Comparison of ENCODE assay signal across 13 cellular contexts in the genomic region with DNA sequence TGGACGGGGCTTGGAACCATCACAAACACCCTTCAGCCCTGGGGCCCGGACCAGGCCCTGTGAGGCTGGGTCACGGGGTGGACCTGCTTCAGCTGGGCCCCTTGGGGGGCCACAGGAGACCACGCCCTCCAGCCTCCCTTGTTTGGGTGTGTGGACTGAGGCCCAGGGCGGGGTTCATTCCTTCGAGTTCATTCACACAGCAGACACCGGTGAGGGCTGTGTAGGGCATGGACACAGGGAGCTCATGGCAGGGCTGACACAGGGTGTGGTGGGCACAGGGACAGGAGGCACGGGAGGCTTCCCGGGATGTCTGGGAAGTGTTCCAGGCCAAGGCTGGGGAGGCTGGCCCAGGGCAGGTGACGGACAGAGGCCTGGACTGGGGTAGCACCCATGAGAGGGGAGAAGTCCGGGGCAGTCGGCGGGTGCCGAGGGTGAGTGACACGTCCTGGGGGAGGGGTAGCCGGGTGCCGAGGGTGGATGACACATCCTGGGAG. TPM values are rescaled to one million over a fixed set of nuclear protein-coding genes. Genes with fewer than 3 reads are reported as not detected.
A peak's percentile ranks its signal among the peaks of the same experiment; 100 is the strongest.
DNase-seq lines count a peak whose midpoint lies in the region; ATAC-seq, FAIRE-seq and TF ChIP-seq lines count a peak whose summit lies in the region.
"Had no signal": no experiment of that assay in that cellular context is flagged by ENCODE, and none has a peak within 500 bp of the region (broad histone marks: within the 10 kb centered on the region; RNA-seq: fewer than 3 reads in every experiment).

No MANE protein-coding gene starts in this region.

- H3K79me2 ChIP-seq in SK-N-SH (ENCODE audit: insufficient read depth) = no peaks in the 10 kb centered on the region

- H3K4me3 ChIP-seq in SK-N-SH (ENCODE audit: low read depth in 2 of 2, low read length in 1 of 2) = no peak overlapping the region
- H3K4me3 ChIP-seq in cardiac fibroblast (replicated peaks in 1 of 2; ENCODE audit: low read depth in 2 of 2, low read length in 2 of 2) = no peak overlapping the region

- no peak overlapping the region for H3K9ac ChIP-seq in SK-N-SH

- no peak for TF ChIP-seq CTCF in SK-N-SH (IDR thresholded peaks at IDR 0.05)
- TF ChIP-seq CTCF in cardiac fibroblast (IDR thresholded peaks at IDR 0.05; ENCODE audit: low read depth, low read length) = no peak

- peak; percentile 2 for ATAC-seq in SK-N-SH treated with all-trans-retinoic acid at 6 μM for 48 hours
- peak; percentile 45 for ATAC-seq in left colon
- no peak for ATAC-seq in activated T-cell treated with anti-CD3 and anti-CD28 coated beads, Interleukin-2, amount 50 U/mL, for 4 hours
- ATAC-seq: WTC11 had no signal

- 47% methylated on average over 9 of the region's 17 CpGs for WGBS in SK-N-SH (ENCODE audit: low lambda C conversion rate)

- H3K4me3 Mint-ChIP-seq in activated T-cell treated with anti-CD3 and anti-CD28 coated beads, Interleukin-2, amount 50 U/mL, for 4 hours = no peak overlapping the region
- H3K4me3 Mint-ChIP-seq: WTC11 had no signal

- H4K20me1 ChIP-seq in SK-N-SH (ENCODE audit: insufficient read depth) = no peaks in the 10 kb centered on the region

- no peaks in the 10 kb centered on the region for H3K9me2 ChIP-seq in SK-N-SH

- intact Hi-C loops in left colon (cut with DNase I, micrococcal nuclease) = no loop called here

- H3K36me3 ChIP-seq in SK-N-SH (replicated peaks in 1 of 2; ENCODE audit: control insufficient read depth in 1 of 2, insufficient read depth in 2 of 2, low read length in 1 of 2) = peaks cover 0 to 22% of the 10 kb centered on the region in 2 experiments

- H3K9me3 ChIP-seq in SK-N-SH = no peaks in the 10 kb centered on the region

- no peaks in the 10 kb centered on the region for H3F3A ChIP-seq in SK-N-SH (replicated peaks; ENCODE audit: insufficient read depth)

- H3K4me1 Mint-ChIP-seq in activated T-cell treated with anti-CD3 and anti-CD28 coated beads, Interleukin-2, amount 50 U/mL, for 4 hours (ENCODE audit: low read depth) = no peaks in the 10 kb centered on the region
- H3K4me1 Mint-ChIP-seq: WTC11 had no signal

- no peaks in the 10 kb centered on the region for H3K27me3 ChIP-seq in SK-N-SH (ENCODE audit: insufficient read depth)

- TF ChIP-seq RAD21 in SK-N-SH (IDR thresholded peaks at IDR 0.05; ENCODE audit: low read length) = no peak

- H3K27ac ChIP-seq in SK-N-SH (ENCODE audit: low read depth in 2 of 2, low read length in 1 of 2) = no peak overlapping the region; a peak in 1 of 4 replicates

- H3K4me1 ChIP-seq in SK-N-SH (ENCODE audit: control insufficient read depth in 1 of 2, insufficient read depth in 2 of 2, low read depth in 1 of 2, low read length in 1 of 2) = peaks cover 0 to 43% of the 10 kb centered on the region in 2 experiments; a peak in 1 of 4 replicates

- peak; percentile 53 for FAIRE-seq in urothelium cell line (lab: Jason Lieb, UNC)

- no peak for TF ChIP-seq EP300 in SK-N-SH (IDR thresholded peaks at IDR 0.05; ENCODE audit: borderline replicate concordance in 1 of 2, low read depth in 1 of 2, low read length in 1 of 2)

- no peaks in the 10 kb centered on the region for H3K27me3 Mint-ChIP-seq in activated T-cell treated with anti-CD3 and anti-CD28 coated beads, Interleukin-2, amount 50 U/mL, for 4 hours (ENCODE audit: low read depth)

- no peak overlapping the region for H2AFZ ChIP-seq in SK-N-SH (ENCODE audit: low read depth)

- POLR2A ChIA-PET in SK-N-SH (lab: Yijun Ruan, JAX) = interaction anchor here (2.1 kb wide), 1 partner anchor 9 kb away, joined by 8 read pairs; a partner anchor contains a TSS

- H3K4me2 ChIP-seq in SK-N-SH = no peak overlapping the region

- no peaks in the 10 kb centered on the region for H3K9me3 Mint-ChIP-seq in activated T-cell treated with anti-CD3 and anti-CD28 coated beads, Interleukin-2, amount 50 U/mL, for 4 hours
- H3K9me3 Mint-ChIP-seq: WTC11 had no signal

- CTCF ChIA-PET in SK-N-SH (lab: Yijun Ruan, JAX) = interaction anchor here (0.9 to 4.1 kb wide), 6 partner anchors 9 to 46 kb away, joined by 3 to 23 read pairs (median 5); a partner anchor contains a TSS

- no peaks in the 10 kb centered on the region for H3K36me3 Mint-ChIP-seq in activated T-cell treated with anti-CD3 and anti-CD28 coated beads, Interleukin-2, amount 50 U/mL, for 4 hours (ENCODE audit: insufficient read depth)
- H3K36me3 Mint-ChIP-seq: WTC11 had no signal

- DNase-seq in SK-N-SH (no peak), cardiac fibroblast (ENCODE audit: low read depth in 2 of 2) (peak; percentile 17 to 38), left colon (no peak), urothelium cell line (ENCODE audit: low spot score) (peak; percentile 32), NCI-H146 treated with DMSO at 0.1 percent for 48 hours (lab: John Stamatoyannopoulos, UW; ENCODE audit: unreplicated experiment) (no peak), amygdala (lab: John Stamatoyannopoulos, UW) (no peak)
- no peak for DNase-seq in activated T-cell treated with anti-CD3 and anti-CD28 coated beads, Interleukin-2, amount 50 U/mL, for 4 hours
- DNase-seq: ACHN; activated effector memory CD4-positive, alpha-beta T cell treated with Interleukin-2 at 50 U/mL for 16 hours; HCEC 1CT; NCI-H1417 treated with DMSO at 0.1 percent for 48 hours had no signal

TF ChIP-seq in SK-N-SH treated with all-trans-retinoic acid at 6 μM for 48 hours, 23 proteins besides CTCF, POLR2A, EP300 and RAD21 (continues in another document):
- TF ChIP-seq BACH2 (CRISPR knock-in tag; IDR thresholded peaks at IDR 0.05; ENCODE audit: borderline replicate concordance) (no peak), ZNF8 (CRISPR knock-in tag; IDR thresholded peaks at IDR 0.05) (no peak), SNAI2 (CRISPR knock-in tag; IDR thresholded peaks at IDR 0.05) (no peak)
- TF ChIP-seq, protein P1, sequence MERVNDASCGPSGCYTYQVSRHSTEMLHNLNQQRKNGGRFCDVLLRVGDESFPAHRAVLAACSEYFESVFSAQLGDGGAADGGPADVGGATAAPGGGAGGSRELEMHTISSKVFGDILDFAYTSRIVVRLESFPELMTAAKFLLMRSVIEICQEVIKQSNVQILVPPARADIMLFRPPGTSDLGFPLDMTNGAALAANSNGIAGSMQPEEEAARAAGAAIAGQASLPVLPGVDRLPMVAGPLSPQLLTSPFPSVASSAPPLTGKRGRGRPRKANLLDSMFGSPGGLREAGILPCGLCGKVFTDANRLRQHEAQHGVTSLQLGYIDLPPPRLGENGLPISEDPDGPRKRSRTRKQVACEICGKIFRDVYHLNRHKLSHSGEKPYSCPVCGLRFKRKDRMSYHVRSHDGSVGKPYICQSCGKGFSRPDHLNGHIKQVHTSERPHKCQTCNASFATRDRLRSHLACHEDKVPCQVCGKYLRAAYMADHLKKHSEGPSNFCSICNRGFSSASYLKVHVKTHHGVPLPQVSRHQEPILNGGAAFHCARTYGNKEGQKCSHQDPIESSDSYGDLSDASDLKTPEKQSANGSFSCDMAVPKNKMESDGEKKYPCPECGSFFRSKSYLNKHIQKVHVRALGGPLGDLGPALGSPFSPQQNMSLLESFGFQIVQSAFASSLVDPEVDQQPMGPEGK (CRISPR knock-in tag; IDR thresholded peaks at IDR 0.05; ENCODE audit: borderline replicate concordance) = no peak

TF ChIP-seq in SK-N-SH, 30 proteins besides CTCF, POLR2A, EP300 and RAD21 (continues in another document):
- TF ChIP-seq YY1 (IDR thresholded peaks at IDR 0.05; ENCODE audit: low read depth) (no peak), MEF2A (IDR thresholded peaks at IDR 0.05; ENCODE audit: borderline replicate concordance, low read depth) (no peak), EZH2phosphoT487 (IDR thresholded peaks at IDR 0.05; ENCODE audit: borderline replicate concordance, low read depth) (no peak), FOSL2 (IDR thresholded peaks at IDR 0.05; ENCODE audit: borderline replicate concordance, low read depth) (no peak), CHD2 (IDR thresholded peaks at IDR 0.05; ENCODE audit: low read length, partially characterized antibody) (no peak), FOXJ3 (CRISPR knock-in tag; IDR thresholded peaks at IDR 0.05) (no peak)
- TF ChIP-seq, protein P2, sequence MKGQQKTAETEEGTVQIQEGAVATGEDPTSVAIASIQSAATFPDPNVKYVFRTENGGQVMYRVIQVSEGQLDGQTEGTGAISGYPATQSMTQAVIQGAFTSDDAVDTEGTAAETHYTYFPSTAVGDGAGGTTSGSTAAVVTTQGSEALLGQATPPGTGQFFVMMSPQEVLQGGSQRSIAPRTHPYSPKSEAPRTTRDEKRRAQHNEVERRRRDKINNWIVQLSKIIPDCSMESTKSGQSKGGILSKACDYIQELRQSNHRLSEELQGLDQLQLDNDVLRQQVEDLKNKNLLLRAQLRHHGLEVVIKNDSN (IDR thresholded peaks at IDR 0.05; ENCODE audit: borderline replicate concordance, low read depth) = no peak

RNA-seq across cellular contexts. Expression of a gene that starts 8.9 kb away (rescaled TPM):
- polyA plus RNA-seq in SK-N-SH (2012; rRNA removed) = 24.5 and 40.6 TPM in 2 replicates
- 21.5 and 26.9 TPM in 2 replicates for polyA plus RNA-seq in SK-N-SH (2012; cell fraction: cytosol; rRNA removed)
- 20.8 and 42.6 TPM in 2 replicates for polyA plus RNA-seq in SK-N-SH (2012; cell fraction: nucleus; rRNA removed)
- total RNA-seq in left colon = 10 to 100 TPM in 1 of 2 donors, 1 to 10 TPM in 1; 10.0 to 10.6 TPM
- total RNA-seq in activated T-cell treated with anti-CD3 and anti-CD28 coated beads, Interleukin-2, amount 50 U/mL, for 4 hours = 10 to 100 TPM; 75.5 to 82.7 (median 75.5) TPM

RNA-seq across cellular contexts. Expression of a gene that starts 18.8 kb away (rescaled TPM):
- polyA plus RNA-seq in SK-N-SH (2012; rRNA removed) = 1.1 and 1.7 TPM in 2 replicates
- polyA plus RNA-seq in SK-N-SH (2012; cell fraction: cytosol; rRNA removed) = 0.40 and 1.1 TPM in 2 replicates
- polyA plus RNA-seq in SK-N-SH (2012; cell fraction: nucleus; rRNA removed) = 6.4 and 12.1 TPM in 2 replicates
- total RNA-seq in left colon = 1 to 10 TPM in 1 of 2 donors, under 1 TPM in 1; 0.52 to 1.9 TPM
- 1 to 10 TPM; 1.4 to 3.4 (median 2.4) TPM for total RNA-seq in activated T-cell treated with anti-CD3 and anti-CD28 coated beads, Interleukin-2, amount 50 U/mL, for 4 hours

RNA-seq across cellular contexts. Expression of a gene that starts 27.3 kb away (rescaled TPM):
- polyA plus RNA-seq in SK-N-SH (2012; rRNA removed) = 22.8 and 26.7 TPM in 2 replicates
- 8.0 and 15.6 TPM in 2 replicates for polyA plus RNA-seq in SK-N-SH (2012; cell fraction: cytosol; rRNA removed)
- polyA plus RNA-seq in SK-N-SH (2012; cell fraction: nucleus; rRNA removed) = 105 and 135 TPM in 2 replicates
- total RNA-seq in left colon = 1 to 10 TPM; 2.0 to 3.1 TPM
- 10 to 100 TPM; 12.8 to 13.6 (median 13.4) TPM for total RNA-seq in activated T-cell treated with anti-CD3 and anti-CD28 coated beads, Interleukin-2, amount 50 U/mL, for 4 hours

RNA-seq across cellular contexts. Expression of a gene that starts 45.3 kb away (rescaled TPM):
- polyA plus RNA-seq in SK-N-SH (2012; rRNA removed) = 7.7 and 9.2 TPM in 2 replicates
- 3.5 and 4.8 TPM in 2 replicates for polyA plus RNA-seq in SK-N-SH (2012; cell fraction: cytosol; rRNA removed)
- 46.5 and 53.2 TPM in 2 replicates for polyA plus RNA-seq in SK-N-SH (2012; cell fraction: nucleus; rRNA removed)
- 1 to 10 TPM; 6.7 to 8.1 TPM for total RNA-seq in left colon
- total RNA-seq in activated T-cell treated with anti-CD3 and anti-CD28 coated beads, Interleukin-2, amount 50 U/mL, for 4 hours = 10 to 100 TPM; 43.7 to 48.0 (median 44.5) TPM

RNA-seq across cellular contexts. Expression of a gene that starts 50.7 kb away (rescaled TPM):
- not detected in 2 replicates for polyA plus RNA-seq in SK-N-SH (2012; rRNA removed)
- not detected in 2 replicates for polyA plus RNA-seq in SK-N-SH (2012; cell fraction: cytosol; rRNA removed)
- polyA plus RNA-seq in SK-N-SH (2012; cell fraction: nucleus; rRNA removed) = 0.02 TPM in 1 of 2 replicates, not detected in the other
- under 1 TPM; 0.52 to 0.67 TPM for total RNA-seq in left colon
- total RNA-seq in activated T-cell treated with anti-CD3 and anti-CD28 coated beads, Interleukin-2, amount 50 U/mL, for 4 hours = under 1 TPM in 1 of 3 donors, not detected in 2; 0.11 TPM

Comparison
In these comparisons a context has a peak if more than half of its experiments do, and no peak if none do; other contexts are left out.
1. ATAC-seq: peak in SK-N-SH treated with all-trans-retinoic acid at 6 μM for 48 hours (single experiment) and left colon (single experiment); none in activated T-cell treated with anti-CD3 and anti-CD28 coated beads, Interleukin-2, amount 50 U/mL, for 4 hours (0 of 2).
2. DNase-seq: peak in cardiac fibroblast (2 of 2) and urothelium cell line (single experiment); none in SK-N-SH (single experiment), left colon (0 of 2), NCI-H146 treated with DMSO at 0.1 percent for 48 hours (single experiment), amygdala (0 of 56) and activated T-cell treated with anti-CD3 and anti-CD28 coated beads, Interleukin-2, amount 50 U/mL, for 4 hours (single experiment).
3. RNA of a gene that starts 8.9 kb away (total RNA-seq): 75.5 to 82.7 TPM in activated T-cell treated with anti-CD3 and anti-CD28 coated beads, Interleukin-2, amount 50 U/mL, for 4 hours; 10.0 to 10.6 TPM in left colon; every median in the first group is over 4 times any median in the second.